In the genomic region with DNA sequence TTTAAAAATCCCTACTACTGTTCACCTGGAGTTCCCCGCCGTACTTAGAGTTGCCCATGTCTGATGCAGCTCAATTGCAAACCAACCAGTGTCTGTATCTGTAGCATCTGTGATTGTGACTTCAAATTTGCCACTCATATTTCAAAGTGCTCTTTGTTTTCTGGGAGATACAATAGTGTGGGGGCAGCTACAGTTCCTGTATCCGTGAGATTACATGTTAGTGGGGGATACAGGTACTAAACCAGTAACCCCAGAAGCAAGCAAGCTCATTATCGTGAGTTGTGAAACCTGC, we compare ENCODE assay signal across 8 cellular contexts.
"Had no signal": no experiment of that assay in that cellular context is flagged by ENCODE, and none has a peak within 500 bp of the region (broad histone marks: within the 10 kb centered on the region; RNA-seq: fewer than 3 reads in every experiment).

No MANE protein-coding gene starts in this region.

- H3K27ac Mint-ChIP-seq: activated naive CD8-positive, alpha-beta T cell; naive thymus-derived CD8-positive, alpha-beta T cell had no signal

- H3K4me3 Mint-ChIP-seq: activated naive CD8-positive, alpha-beta T cell; naive thymus-derived CD8-positive, alpha-beta T cell had no signal

- ATAC-seq: naive thymus-derived CD8-positive, alpha-beta T cell had no signal

- DNase-seq: activated CD4-positive, alpha-beta T cell treated with anti-CD3 and anti-CD28 coated beads for 1 hour; effector memory CD4-positive, alpha-beta T cell; naive thymus-derived CD8-positive, alpha-beta T cell; stimulated activated CD4-positive, alpha-beta T cell treated with anti-CD3 and anti-CD28 coated beads, Interleukin-12 subunit alpha, Interleukin-12 subunit beta, amount 100 ng/mL, for 4 hours; stimulated activated CD4-positive, alpha-beta T cell treated with anti-CD3 and anti-CD28 coated beads, Interleukin-1b, Interleukin-23, amount 100 ng/mL, for 48 hours; T-helper 2 cell had no signal

- H3K27ac ChIP-seq: WERI-Rb-1 had no signal

- H3K36me3 Mint-ChIP-seq: activated naive CD8-positive, alpha-beta T cell; naive thymus-derived CD8-positive, alpha-beta T cell had no signal

- H3K4me1 Mint-ChIP-seq: naive thymus-derived CD8-positive, alpha-beta T cell had no signal
